28 cellular contexts compared by ENCODE assay signal in the genomic region with DNA sequence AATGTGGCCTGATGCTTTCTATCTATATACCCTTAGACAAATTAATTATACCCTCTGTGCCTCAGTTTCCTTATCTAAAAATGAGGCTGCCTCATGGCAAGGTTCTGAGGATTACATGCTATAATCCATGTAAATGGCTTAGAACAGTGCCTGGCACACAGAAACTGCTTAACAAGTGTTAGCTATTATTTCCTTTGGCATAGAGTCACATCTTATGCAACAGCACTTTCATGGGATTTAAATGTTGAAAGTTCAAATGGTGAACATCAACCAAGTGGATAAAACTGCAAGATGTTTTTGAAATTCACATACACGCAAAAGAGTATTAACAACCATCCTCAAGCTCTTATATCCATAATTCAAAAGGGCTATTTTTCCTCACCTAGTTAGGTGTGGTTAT.
DNase-seq lines count a peak whose midpoint lies in the region; ATAC-seq and TF ChIP-seq lines count a peak whose summit lies in the region.
"Had no signal": no experiment of that assay in that cellular context is flagged by ENCODE, and none has a peak within 500 bp of the region (broad histone marks: within the 10 kb centered on the region; RNA-seq: fewer than 3 reads in every experiment).

No MANE protein-coding gene starts in this region.

- H3K27me3 ChIP-seq in left ventricle myocardium inferior (ENCODE audit: low read depth): no peaks in the 10 kb centered on the region
- H3K27me3 ChIP-seq in CD4-positive, alpha-beta memory T cell (ENCODE audit: insufficient read depth, low read length): no peaks in the 10 kb centered on the region
- H3K27me3 ChIP-seq: brain microvascular endothelial cell, colonic mucosa, esophagus muscularis mucosa, thyroid gland had no signal

- H3K27me3 Mint-ChIP-seq in CD4-positive, alpha-beta memory T cell: no peaks in the 10 kb centered on the region
- H3K27me3 Mint-ChIP-seq: activated naive CD8-positive, alpha-beta T cell treated with anti-CD3 and anti-CD28 coated beads, Interleukin-2, amount 50 U/mL, for 24 hours; effector memory CD8-positive, alpha-beta T cell; T-helper 17 cell had no signal

- peaks cover 13% of the 10 kb centered on the region for H3K4me1 ChIP-seq in left ventricle myocardium inferior
- H3K4me1 ChIP-seq in CD4-positive, alpha-beta memory T cell (ENCODE audit: insufficient read depth, low read length): no peaks in the 10 kb centered on the region
- H3K4me1 ChIP-seq: colonic mucosa, thyroid gland had no signal

- DNase-seq in GM04503 (ENCODE audit: low read depth) (peak; percentile 8), coronary artery (ENCODE audit: low spot score) (no peak), left ventricle myocardium inferior (no peak), stromal cell of bone marrow (ENCODE audit: low read depth) (peak; percentile 65), NCI-H2171 treated with DMSO at 0.1 percent for 48 hours (lab: John Stamatoyannopoulos, UW) (no peak)
- DNase-seq in CD4-positive, alpha-beta memory T cell: no peak
- DNase-seq: activated CD8-positive, alpha-beta T cell treated with anti-CD3 and anti-CD28 coated beads, Interleukin-2, amount 10 ng/mL, durations not matched to agents 7 days and 5 days; activated gamma-delta T cell; activated naive CD8-positive, alpha-beta T cell treated with anti-CD3 and anti-CD28 coated beads, Interleukin-2, amount 50 U/mL, for 24 hours; brain microvascular endothelial cell; CD8-positive, alpha-beta T cell; colonic mucosa; DMS 273 treated with DMSO at 0.1 percent for 48 hours; effector memory CD8-positive, alpha-beta T cell; left colon; naive thymus-derived CD4-positive, alpha-beta T cell; NCI-H1092; NCI-H187; NCI-H69; RPMI8226; SK-N-SH; stimulated activated CD4-positive, alpha-beta T cell treated with anti-CD3 and anti-CD28 coated beads, Interleukin-4, amount 100 ng/mL, for 4 hours; stimulated activated naive CD4-positive, alpha-beta T cell treated with Interleukin-2 at 50 U/mL for 16 hours; T-helper 17 cell; thyroid gland had no signal

- POLR2A ChIA-PET in CD4-positive, alpha-beta memory T cell (lab: Charles Lee; ENCODE audit: partially characterized antibody): no interaction called here

- no peak overlapping the region for H3K4me3 ChIP-seq in coronary artery
- H3K4me3 ChIP-seq in left ventricle myocardium inferior: no peak overlapping the region
- no peak overlapping the region for H3K4me3 ChIP-seq in CD4-positive, alpha-beta memory T cell (ENCODE audit: low read length in 2 of 2)
- H3K4me3 ChIP-seq: colonic mucosa, esophagus muscularis mucosa, thyroid gland had no signal

- H3K27ac ChIP-seq in coronary artery: peak overlapping the region; percentile 27 to 43
- peak overlapping the region; percentile 78 for H3K27ac ChIP-seq in left ventricle myocardium inferior (replicated peaks)
- H3K27ac ChIP-seq in CD4-positive, alpha-beta memory T cell (ENCODE audit: low read depth, low read length): no peak overlapping the region
- H3K27ac ChIP-seq: brain microvascular endothelial cell, colonic mucosa, thyroid gland had no signal

- peaks cover 0 to 5% (median 0%) of the 10 kb centered on the region in 8 donors for H3K9me3 Mint-ChIP-seq in CD4-positive, alpha-beta memory T cell

- peaks cover 8% of the 10 kb centered on the region for H3K9me3 ChIP-seq in left ventricle myocardium inferior (replicated peaks)
- H3K9me3 ChIP-seq in CD4-positive, alpha-beta memory T cell (ENCODE audit: control insufficient read depth in 1 of 2, low read length in 2 of 2): no peaks in the 10 kb centered on the region
- H3K9me3 ChIP-seq: colonic mucosa, SK-N-SH, thyroid gland had no signal

- H3K4me1 Mint-ChIP-seq in CD4-positive, alpha-beta memory T cell: no peaks in the 10 kb centered on the region
- H3K4me1 Mint-ChIP-seq: activated naive CD8-positive, alpha-beta T cell treated with anti-CD3 and anti-CD28 coated beads, Interleukin-2, amount 50 U/mL, for 24 hours; naive thymus-derived CD4-positive, alpha-beta T cell; T-helper 17 cell had no signal

- no peak overlapping the region for H3K27ac Mint-ChIP-seq in CD4-positive, alpha-beta memory T cell
- H3K27ac Mint-ChIP-seq: activated CD8-positive, alpha-beta T cell treated with anti-CD3 and anti-CD28 coated beads, Interleukin-2, amount 10 ng/mL, durations not matched to agents 7 days and 5 days; activated naive CD8-positive, alpha-beta T cell treated with anti-CD3 and anti-CD28 coated beads, Interleukin-2, amount 50 U/mL, for 24 hours; CD8-positive, alpha-beta T cell; effector memory CD8-positive, alpha-beta T cell; naive thymus-derived CD4-positive, alpha-beta T cell; T-helper 17 cell had no signal

- H3K36me3 ChIP-seq in left ventricle myocardium inferior: no peaks in the 10 kb centered on the region
- H3K36me3 ChIP-seq in CD4-positive, alpha-beta memory T cell (ENCODE audit: insufficient read depth, low read length): no peaks in the 10 kb centered on the region
- H3K36me3 ChIP-seq: brain microvascular endothelial cell, colonic mucosa, esophagus muscularis mucosa, thyroid gland had no signal

- H3K4me3 Mint-ChIP-seq in CD4-positive, alpha-beta memory T cell: no peak overlapping the region
- H3K4me3 Mint-ChIP-seq: activated CD8-positive, alpha-beta T cell treated with anti-CD3 and anti-CD28 coated beads, Interleukin-2, amount 10 ng/mL, durations not matched to agents 7 days and 5 days; activated naive CD8-positive, alpha-beta T cell treated with anti-CD3 and anti-CD28 coated beads, Interleukin-2, amount 50 U/mL, for 24 hours; CD8-positive, alpha-beta T cell; effector memory CD8-positive, alpha-beta T cell; naive thymus-derived CD4-positive, alpha-beta T cell; T-helper 17 cell had no signal

- intact Hi-C loops in left ventricle myocardium inferior (cut with micrococcal nuclease): no loop called here
- intact Hi-C loops in CD4-positive, alpha-beta memory T cell (cut with micrococcal nuclease): no loop called here

- CTCF ChIA-PET in CD4-positive, alpha-beta memory T cell (lab: Charles Lee; ENCODE audit: partially characterized antibody): no interaction called here

- H3K36me3 Mint-ChIP-seq in CD4-positive, alpha-beta memory T cell: no peaks in the 10 kb centered on the region
- H3K36me3 Mint-ChIP-seq: CD8-positive, alpha-beta T cell; naive thymus-derived CD4-positive, alpha-beta T cell had no signal

- TF ChIP-seq CTCF in coronary artery (IDR thresholded peaks at IDR 0.05) (no peak), left ventricle myocardium inferior (IDR thresholded peaks at IDR 0.05; ENCODE audit: borderline replicate concordance) (no peak)

- ATAC-seq in HG03469 (IDR thresholded peaks at IDR 0.05; ENCODE audit: unreplicated experiment): no peak
- no peak for ATAC-seq in GM21576 (IDR thresholded peaks at IDR 0.05; ENCODE audit: unreplicated experiment)
- ATAC-seq: activated CD8-positive, alpha-beta T cell treated with anti-CD3 and anti-CD28 coated beads, Interleukin-2, amount 10 ng/mL, durations not matched to agents 7 days and 5 days; activated naive CD8-positive, alpha-beta T cell treated with anti-CD3 and anti-CD28 coated beads, Interleukin-2, amount 50 U/mL, for 24 hours; CD8-positive, alpha-beta T cell; effector memory CD8-positive, alpha-beta T cell; left colon; naive thymus-derived CD4-positive, alpha-beta T cell; T-helper 17 cell had no signal

Comparison
In these comparisons a context has a peak if more than half of its experiments do, and no peak if none do; other contexts are left out.
1. DNase-seq: peak in GM04503 (single experiment) and stromal cell of bone marrow (single experiment); none in coronary artery (single experiment), left ventricle myocardium inferior (single experiment), CD4-positive, alpha-beta memory T cell (0 of 5) and NCI-H2171 treated with DMSO at 0.1 percent for 48 hours (single experiment).